In genomic region chr22:22907551-22908494, GRCh38 we compare ENCODE assay signal across 24 cellular contexts. TPM values are rescaled to one million over a fixed set of nuclear protein-coding genes. Genes with fewer than 3 reads are reported as not detected.
A peak's percentile ranks its signal among the peaks of the same experiment; 100 is the strongest.
DNase-seq lines count a peak whose midpoint lies in the region; ATAC-seq, FAIRE-seq and TF ChIP-seq lines count a peak whose summit lies in the region.
"Had no signal": no experiment of that assay in that cellular context is flagged by ENCODE, and none has a peak within 500 bp of the region (broad histone marks: within the 10 kb centered on the region; RNA-seq: fewer than 3 reads in every experiment).

No MANE protein-coding gene starts in this region.

- CTCF ChIA-PET in K562 (lab: Yijun Ruan, JAX; ENCODE audit: low intra/inter-chr PET ratio) (no interaction called here), WTC11 (lab: Charles Lee) (no interaction called here)

- H3K4me3 Mint-ChIP-seq in WTC11, result no peak overlapping the region
- H3K4me3 Mint-ChIP-seq: CD4-positive, alpha-beta T cell had no signal

- no peaks in the 10 kb centered on the region for H3K79me2 ChIP-seq in K562 (ENCODE audit: control insufficient read depth, insufficient read depth, low read length)
- no peaks in the 10 kb centered on the region for H3K79me2 ChIP-seq in osteoblast (ENCODE audit: insufficient read depth, low read length)

- peaks cover 22% of the 10 kb centered on the region for H4K20me1 ChIP-seq in BLaER1
- H4K20me1 ChIP-seq in K562 (replicated peaks; ENCODE audit: control insufficient read depth, insufficient read depth, low read length), result peaks cover 65% of the 10 kb centered on the region
- no peaks in the 10 kb centered on the region for H4K20me1 ChIP-seq in osteoblast (ENCODE audit: insufficient read depth, low read length)

- ATAC-seq in K562, result no peak; the same call in 1 of the 3 replicates
- no peak for ATAC-seq in GM19467 (IDR thresholded peaks at IDR 0.05; ENCODE audit: unreplicated experiment)
- no peak for ATAC-seq in HG03108 (IDR thresholded peaks at IDR 0.05; ENCODE audit: unreplicated experiment)
- no peak for ATAC-seq in WTC11
- ATAC-seq: HepG2 had no signal

- H3K27me3 Mint-ChIP-seq in WTC11 (ENCODE audit: low read depth), result peaks cover 81% of the 10 kb centered on the region

- no peak overlapping the region; the same call in 1 of the 2 replicates for H3K4me2 ChIP-seq in BLaER1
- H3K4me2 ChIP-seq in K562 (ENCODE audit: insufficient read depth, low read length), result no peak overlapping the region
- no peak overlapping the region for H3K4me2 ChIP-seq in osteoblast (ENCODE audit: insufficient read depth, low read length)
- H3K4me2 ChIP-seq: KMS-11 had no signal

- no peaks in the 10 kb centered on the region for H3K36me3 Mint-ChIP-seq in WTC11

- FAIRE-seq in K562 (lab: Jason Lieb, UNC), result no peak
- FAIRE-seq: GM12891, H54, HepG2 had no signal

- H3K4me1 Mint-ChIP-seq in WTC11, result no peaks in the 10 kb centered on the region

- H3K36me3 ChIP-seq in BLaER1, result no peaks in the 10 kb centered on the region
- no peaks in the 10 kb centered on the region for H3K36me3 ChIP-seq in K562 (ENCODE audit: control insufficient read depth, insufficient read depth, low read length)
- H3K36me3 ChIP-seq in osteoblast (ENCODE audit: insufficient read depth, low read length), result no peaks in the 10 kb centered on the region
- H3K36me3 ChIP-seq: BE2C had no signal

- H2AFZ ChIP-seq in K562 (ENCODE audit: low read depth, low read length) (no peak overlapping the region), osteoblast (ENCODE audit: low read length) (no peak overlapping the region)

- no peak overlapping the region for H3K27ac Mint-ChIP-seq in WTC11
- H3K27ac Mint-ChIP-seq: CD4-positive, alpha-beta T cell had no signal

- in situ Hi-C loops in K562 (cut with MboI), result no loop called here

- H3K27ac ChIP-seq in BLaER1, result peak overlapping the region; percentile 35; the same call in 1 of the 2 replicates
- no peak overlapping the region for H3K27ac ChIP-seq in K562 (ENCODE audit: extremely low read depth, low read depth, low read length)
- no peak overlapping the region for H3K27ac ChIP-seq in osteoblast (ENCODE audit: low read depth, low read length)
- H3K27ac ChIP-seq: KMS-11, SK-N-MC had no signal

- TF ChIP-seq CTCF in K562 (IDR thresholded peaks at IDR 0.05 in 2 of 3, conservative IDR thresholded peaks at IDR 0.05 in 1 of 3; ENCODE audit: insufficient read depth in 2 of 3, low read depth in 1 of 3, low read length in 3 of 3), result no peak
- TF ChIP-seq CTCF in osteoblast (IDR thresholded peaks at IDR 0.05; ENCODE audit: extremely low read depth, low read depth, low read length), result no peak
- no peak for TF ChIP-seq CTCF in WTC11 (IDR thresholded peaks at IDR 0.05)

- H3K4me3 ChIP-seq in BLaER1 (no peak overlapping the region), K562 (no peak overlapping the region), osteoblast (ENCODE audit: insufficient read depth, low read length) (no peak overlapping the region)
- H3K4me3 ChIP-seq: SK-N-MC had no signal

- no peak for TF ChIP-seq RAD21 in K562 (CRISPR knock-in tag; conservative IDR thresholded peaks at IDR 0.05 in 1 of 2, IDR thresholded peaks at IDR 0.05 in 1 of 2)

- no peak for TF ChIP-seq POLR2A in K562 (conservative IDR thresholded peaks at IDR 0.05)

- H3K9me3 Mint-ChIP-seq in WTC11, result peaks cover 6% of the 10 kb centered on the region; the same call in 1 of the 2 replicates
- H3K9me3 Mint-ChIP-seq: CD4-positive, alpha-beta T cell had no signal

- WGBS in K562 (ENCODE audit: insufficient coverage, low coverage, missing lambda C conversion rate), result 1% methylated on average over 9 of the region's 9 CpGs

- peaks cover 3% of the 10 kb centered on the region for H3K9me1 ChIP-seq in K562 (ENCODE audit: control insufficient read depth, insufficient read depth, low read length)

- DNase-seq in NAMALWA (ENCODE audit: low spot score) (peak; percentile 85), K562 (ENCODE audit: extremely low read depth in 1 of 4, low spot score in 3 of 4) (peak in 3 of 4 experiments; percentile 57 to 64 (median 60)), osteoblast (ENCODE audit: insufficient read length, low spot score, missing footprints) (peak; percentile 47), WTC11 (ENCODE audit: low spot score) (no peak), NCI-H2081 (lab: John Stamatoyannopoulos, UW) (no peak)
- DNase-seq: BE2C; Caco-2; CD4-positive, alpha-beta T cell; GF-D8; MV-4-11; NCI-H1417; NCI-H187; NCI-H446; OCI-M1; SHP77 had no signal

- H3K9me3 ChIP-seq in BLaER1 (no peaks in the 10 kb centered on the region), K562 (replicated peaks; ENCODE audit: control insufficient read depth, insufficient read depth, low read depth, low read length) (no peaks in the 10 kb centered on the region), osteoblast (ENCODE audit: low read depth, low read length) (no peaks in the 10 kb centered on the region)
- H3K9me3 ChIP-seq: BE2C, Caco-2 had no signal

- POLR2A ChIA-PET in K562 (lab: Yijun Ruan, JAX), result interaction anchor here (0.9 to 1.6 kb wide), 5 partner anchors 8 to 28 kb away, joined by 3 to 4 read pairs (median 3); no protein-coding TSS in a partner anchor
- POLR2A ChIA-PET in WTC11 (lab: Charles Lee), result no interaction called here

- H3K27me3 ChIP-seq in BLaER1 (no peaks in the 10 kb centered on the region), K562 (ENCODE audit: control insufficient read depth in 2 of 2, insufficient read depth in 2 of 2, low read length in 2 of 2) (peaks cover 48 to 67% of the 10 kb centered on the region in 2 experiments), osteoblast (ENCODE audit: insufficient read depth, low read length) (peaks cover 6% of the 10 kb centered on the region)

- BruUV-seq in K562 (replicated peaks; lab: Mats Ljungman, UMichigan), result no TSS peak

- no peak for TF ChIP-seq EP300 in K562 (IDR thresholded peaks at IDR 0.05; ENCODE audit: low read length)

- H3K4me1 ChIP-seq in BLaER1 (peaks cover 84% of the 10 kb centered on the region), K562 (replicated peaks in 1 of 2; ENCODE audit: control insufficient read depth in 2 of 2, insufficient read depth in 2 of 2, low read length in 2 of 2) (no peaks in the 10 kb centered on the region), osteoblast (ENCODE audit: insufficient read depth, low read length) (no peaks in the 10 kb centered on the region)
- H3K4me1 ChIP-seq: BE2C, Caco-2 had no signal

- intact Hi-C loops in K562 (cut with micrococcal nuclease), result loop anchor here (2.0 kb wide), 2 partner anchors 13 to 21 kb away; partner anchors contain the start of gene IGLL5

- H3K9ac ChIP-seq in BLaER1 (no peak overlapping the region), K562 (ENCODE audit: insufficient read depth in 1 of 2, low read depth in 2 of 2, low read length in 2 of 2) (no peak overlapping the region)
- H3K9ac ChIP-seq: KMS-11 had no signal

TF ChIP-seq in K562, 482 proteins besides CTCF, POLR2A, EP300 and RAD21 (continues in another document):
- no peak for TF ChIP-seq LCOR (CRISPR knock-in tag; IDR thresholded peaks at IDR 0.05)
- TF ChIP-seq SRSF7 (optimal IDR thresholded peaks at IDR 0.05; ENCODE audit: low read depth, low read length), result no peak
- TF ChIP-seq USF1 (CRISPR knock-in tag; IDR thresholded peaks at IDR 0.05), result no peak
- TF ChIP-seq CGGBP1 (CRISPR knock-in tag; IDR thresholded peaks at IDR 0.05), result no peak; the same call in 1 of the 2 replicates
- no peak for TF ChIP-seq PTBP1 (IDR thresholded peaks at IDR 0.05; ENCODE audit: low read depth, low read length)

TF ChIP-seq in WTC11, 78 proteins besides CTCF, POLR2A, EP300 and RAD21:
- no peak for TF ChIP-seq MYBL2 (CRISPR knock-in tag; IDR thresholded peaks at IDR 0.05)

RNA-seq across cellular contexts. Expression of gene IGLL5, which starts 20.2 kb away (rescaled TPM):
- not detected in 2 replicates for total RNA-seq in K562 (2011; cell fraction: chromatin; rRNA removed; ENCODE audit: low replicate concordance)
- total RNA-seq in K562 (2011; cell fraction: nucleolus; rRNA removed), result not detected in 2 replicates
- not detected in 2 replicates for total RNA-seq in K562 (2011; cell fraction: nucleoplasm; rRNA removed)
- total RNA-seq in K562 (2014; rRNA removed) (not detected in 2 replicates), K562 (2014; rRNA removed; fragmentation: Illumina TruSeq; extraction: Trizol) (not detected in 2 replicates), K562 (2015; rRNA removed; fragmentation: Illumina TruSeq; extraction: Trizol) (not detected in 2 replicates), K562 (2021) (not detected in 2 replicates), osteoblast (not detected in 2 replicates), WTC11 (2021) (not detected in 3 replicates)
- polyA plus RNA-seq in K562 (2011; rRNA removed) (not detected in 2 replicates), K562 (2014; fragmentation: Illumina TruSeq; extraction: Trizol) (not detected in 2 replicates), K562 (2014; fragmentation: Nextera tagmentation; extraction: Ambion mirVana) (not detected), K562 (2014; rRNA removed) (not detected in 2 replicates)
- polyA plus RNA-seq in K562 (2011; cell fraction: cytosol; rRNA removed), result not detected in 2 replicates
- polyA plus RNA-seq in K562 (2011; cell fraction: nucleus; rRNA removed), result not detected in 2 replicates
- polyA plus RNA-seq in K562 (2012), result not detected in 2 replicates
- polyA minus RNA-seq in K562 (2011; rRNA and poly(A)+ RNA removed), result not detected in 2 replicates
- not detected in 2 replicates for polyA minus RNA-seq in K562 (2011; cell fraction: cytosol; rRNA and poly(A)+ RNA removed)
- polyA minus RNA-seq in K562 (2011; cell fraction: nucleus; rRNA and poly(A)+ RNA removed), result not detected in 2 replicates
- total RNA-seq: A172; Caco-2; CD4-positive, alpha-beta T cell; HepG2 had no signal
- polyA plus RNA-seq: HepG2 had no signal

Comparison
In these comparisons a context has a peak if more than half of its experiments do, and no peak if none do; other contexts are left out.
1. DNase-seq: peak in NAMALWA (single experiment), K562 (3 of 4) and osteoblast (single experiment); none in WTC11 (single experiment) and NCI-H2081 (0 of 2).